22 cellular contexts compared by ENCODE assay signal in genomic region chr2:7837232-7837760, GRCh38.
"Had no signal": no experiment of that assay in that cellular context is flagged by ENCODE, and none has a peak within 500 bp of the region (broad histone marks: within the 10 kb centered on the region; RNA-seq: fewer than 3 reads in every experiment).

No MANE protein-coding gene starts in this region.

- H3K4me1 ChIP-seq: colonic mucosa, gastroesophageal sphincter, suprapubic skin, vagina had no signal

- DNase-seq: activated CD4-positive, alpha-beta memory T cell treated with anti-CD3 and anti-CD28 coated beads, Interleukin-2, amount 10 ng/mL, durations not matched to agents 7 days and 5 days; activated CD4-positive, alpha-beta T cell treated with anti-CD3 and anti-CD28 coated beads for 4 hours; activated naive CD4-positive, alpha-beta T cell; activated T-cell treated with anti-CD3 and anti-CD28 coated beads, Interleukin-2, amount 50 U/mL, for 1 hour; anterior cingulate cortex; brain microvascular endothelial cell; colonic mucosa; heart left ventricle; kidney glomerular epithelial cell; left ventricle myocardium superior; nephron progenitor cell; nucleus accumbens; stimulated activated CD4-positive, alpha-beta T cell treated with anti-CD3 and anti-CD28 coated beads, Interleukin-4, amount 100 ng/mL, for 1 hour; stimulated activated naive CD8-positive, alpha-beta T cell treated with anti-CD3 and anti-CD28 coated beads, Interleukin-15, amount 100 ng/mL, for 72 hours; trophoblast cell had no signal

- H3K4me1 Mint-ChIP-seq: activated T-helper 17 cell treated with anti-CD3 and anti-CD28 coated beads, Interleukin-2, amount 50 U/mL, for 72 hours had no signal

- H3K9me3 ChIP-seq: colonic mucosa, gastroesophageal sphincter, heart left ventricle, suprapubic skin, vagina had no signal

- H3K9me3 Mint-ChIP-seq: activated T-helper 17 cell treated with anti-CD3 and anti-CD28 coated beads, Interleukin-2, amount 50 U/mL, for 72 hours; central memory CD8-positive, alpha-beta T cell had no signal

- H3K27ac ChIP-seq: brain microvascular endothelial cell, colonic mucosa, gastroesophageal sphincter, heart left ventricle, suprapubic skin, vagina had no signal

- H3K27ac Mint-ChIP-seq: activated CD4-positive, alpha-beta memory T cell treated with anti-CD3 and anti-CD28 coated beads, Interleukin-2, amount 10 ng/mL, durations not matched to agents 7 days and 5 days; activated T-helper 17 cell treated with anti-CD3 and anti-CD28 coated beads, Interleukin-2, amount 50 U/mL, for 72 hours; nephron progenitor cell; stimulated activated naive CD8-positive, alpha-beta T cell treated with anti-CD3 and anti-CD28 coated beads, Interleukin-15, amount 100 ng/mL, for 72 hours had no signal

- H3K4me2 ChIP-seq: smooth muscle cell had no signal

- H3K4me3 ChIP-seq: colonic mucosa, gastroesophageal sphincter, heart left ventricle, smooth muscle cell, suprapubic skin, vagina had no signal

- H3K4me3 Mint-ChIP-seq: activated CD4-positive, alpha-beta memory T cell treated with anti-CD3 and anti-CD28 coated beads, Interleukin-2, amount 10 ng/mL, durations not matched to agents 7 days and 5 days; activated T-helper 17 cell treated with anti-CD3 and anti-CD28 coated beads, Interleukin-2, amount 50 U/mL, for 72 hours; central memory CD8-positive, alpha-beta T cell; nephron progenitor cell; stimulated activated naive CD8-positive, alpha-beta T cell treated with anti-CD3 and anti-CD28 coated beads, Interleukin-15, amount 100 ng/mL, for 72 hours had no signal

- H3K36me3 ChIP-seq: brain microvascular endothelial cell, colonic mucosa, gastroesophageal sphincter, heart left ventricle, suprapubic skin, vagina had no signal

- H3K27me3 Mint-ChIP-seq: activated CD4-positive, alpha-beta memory T cell treated with anti-CD3 and anti-CD28 coated beads, Interleukin-2, amount 10 ng/mL, durations not matched to agents 7 days and 5 days; central memory CD8-positive, alpha-beta T cell; stimulated activated naive CD8-positive, alpha-beta T cell treated with anti-CD3 and anti-CD28 coated beads, Interleukin-15, amount 100 ng/mL, for 72 hours had no signal

- ATAC-seq: activated T-helper 17 cell treated with anti-CD3 and anti-CD28 coated beads, Interleukin-2, amount 50 U/mL, for 72 hours; gastroesophageal sphincter; heart left ventricle; left ventricle myocardium superior; sciatic nerve; stimulated activated naive CD8-positive, alpha-beta T cell treated with anti-CD3 and anti-CD28 coated beads, Interleukin-15, amount 100 ng/mL, for 72 hours had no signal
